Comparison of ENCODE assay signal across 14 cellular contexts in the genomic region with DNA sequence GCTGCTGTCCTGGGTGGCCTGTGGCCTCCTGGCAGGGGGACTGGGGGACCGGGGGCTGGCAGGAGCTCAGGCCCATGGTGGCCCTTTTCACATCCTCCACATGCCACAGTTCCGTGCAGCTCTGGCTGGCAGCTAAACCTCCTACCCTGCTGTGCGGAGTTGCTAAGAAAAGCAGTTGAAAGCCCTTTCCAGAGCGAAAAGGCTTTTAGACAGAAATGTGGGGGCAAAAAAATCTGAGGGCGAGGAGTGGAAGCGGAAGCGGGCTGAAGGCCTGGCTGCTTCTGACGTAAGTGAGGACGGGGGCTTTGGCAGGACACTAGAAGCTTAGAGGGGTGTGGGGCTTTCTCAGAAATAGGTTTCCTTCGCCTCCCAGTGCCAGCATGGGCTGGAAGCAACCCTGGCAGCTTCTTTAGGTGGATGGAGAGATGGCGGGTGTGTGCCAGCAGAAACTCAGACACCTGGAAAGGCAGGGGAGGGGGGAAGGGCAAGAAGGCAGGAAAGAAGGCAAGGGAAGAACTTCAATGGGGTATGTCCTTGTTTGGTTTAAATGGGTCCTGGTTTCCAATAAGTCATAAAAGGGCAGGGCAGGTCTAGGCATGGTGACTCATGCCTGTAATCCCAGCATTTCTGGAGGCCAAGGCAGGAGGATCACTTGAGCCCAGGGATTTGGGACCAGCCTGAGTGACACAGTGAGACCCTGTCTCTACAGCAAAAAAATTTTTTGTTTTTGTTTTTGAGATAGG. TPM values are rescaled to one million over a fixed set of nuclear protein-coding genes. Genes with fewer than 3 reads are reported as not detected.
DNase-seq lines count a peak whose midpoint lies in the region; ATAC-seq and TF ChIP-seq lines count a peak whose summit lies in the region.
"Had no signal": no experiment of that assay in that cellular context is flagged by ENCODE, and none has a peak within 500 bp of the region (broad histone marks: within the 10 kb centered on the region; RNA-seq: fewer than 3 reads in every experiment).

No MANE protein-coding gene starts in this region.

- H3K9me3 Mint-ChIP-seq in activated CD4-positive, alpha-beta T cell treated with anti-CD3 and anti-CD28 coated beads, Interleukin-2, amount 10 ng/mL, durations not matched to agents 7 days and 5 days = no peaks in the 10 kb centered on the region
- H3K9me3 Mint-ChIP-seq in endodermal cell = no peaks in the 10 kb centered on the region
- no peaks in the 10 kb centered on the region for H3K9me3 Mint-ChIP-seq in osteocyte (ENCODE audit: unreplicated experiment)

- H3K27ac Mint-ChIP-seq in activated CD4-positive, alpha-beta T cell treated with anti-CD3 and anti-CD28 coated beads, Interleukin-2, amount 10 ng/mL, durations not matched to agents 7 days and 5 days = peak overlapping the region; percentile 69
- H3K27ac Mint-ChIP-seq in endodermal cell = no peak overlapping the region
- peak overlapping the region; percentile 49 for H3K27ac Mint-ChIP-seq in osteocyte (ENCODE audit: unreplicated experiment)

- H3K27me3 ChIP-seq in OCI-LY3 (ENCODE audit: low read depth, low read length) (no peaks in the 10 kb centered on the region; the same call in 1 of the 2 replicates), endodermal cell (ENCODE audit: control insufficient read depth, insufficient read depth, low read length, poor library complexity, severe bottlenecking) (peaks cover 58% of the 10 kb centered on the region)

- no peak overlapping the region for H3K4me2 ChIP-seq in OCI-LY3 (ENCODE audit: low read length)

- no peak for ATAC-seq in GM21576 (IDR thresholded peaks at IDR 0.05; ENCODE audit: unreplicated experiment)
- ATAC-seq in GM21528 (IDR thresholded peaks at IDR 0.05; ENCODE audit: low FRiP score, unreplicated experiment) = no peak
- ATAC-seq: esophagus mucosa had no signal

- peaks cover 23% of the 10 kb centered on the region for H3K27me3 Mint-ChIP-seq in activated CD4-positive, alpha-beta T cell treated with anti-CD3 and anti-CD28 coated beads, Interleukin-2, amount 10 ng/mL, durations not matched to agents 7 days and 5 days
- H3K27me3 Mint-ChIP-seq in endodermal cell (ENCODE audit: insufficient read depth) (peaks cover 77% of the 10 kb centered on the region), osteocyte (ENCODE audit: unreplicated experiment) (peaks cover 18% of the 10 kb centered on the region)

- TF ChIP-seq CTCF in OCI-LY3 (IDR thresholded peaks at IDR 0.05; ENCODE audit: low read depth, low read length) (no peak), endodermal cell (conservative IDR thresholded peaks at IDR 0.05) (no peak), osteocyte (IDR thresholded peaks at IDR 0.05) (no peak)

- peaks cover 10% of the 10 kb centered on the region for H3K4me1 ChIP-seq in OCI-LY3 (ENCODE audit: low read length)
- peaks cover 9% of the 10 kb centered on the region for H3K4me1 ChIP-seq in endodermal cell (ENCODE audit: control insufficient read depth, insufficient read depth, low read length)

- POLR2A ChIA-PET in activated CD4-positive, alpha-beta T cell treated with anti-CD3 and anti-CD28 coated beads, Interleukin-2, amount 10 ng/mL, durations not matched to agents 7 days and 5 days (lab: Charles Lee) = no interaction called here

- H3K9me3 ChIP-seq in OCI-LY3 (ENCODE audit: insufficient read depth, low read length) (no peaks in the 10 kb centered on the region), endodermal cell (ENCODE audit: control insufficient read depth, low read length) (no peaks in the 10 kb centered on the region)
- H3K9me3 ChIP-seq: tibial artery had no signal

- H4K20me1 ChIP-seq in OCI-LY3 (ENCODE audit: insufficient read depth, low read length) = no peaks in the 10 kb centered on the region

- WGBS in endodermal cell (ENCODE audit: insufficient coverage in 1 of 2, insufficient read length in 1 of 2), 2 experiments = 68 to 80% methylated on average over 9 to 11 of the region's 11 CpGs

- H3K4me1 Mint-ChIP-seq in activated CD4-positive, alpha-beta T cell treated with anti-CD3 and anti-CD28 coated beads, Interleukin-2, amount 10 ng/mL, durations not matched to agents 7 days and 5 days = peaks cover 64% of the 10 kb centered on the region
- H3K4me1 Mint-ChIP-seq in endodermal cell (peaks cover 27% of the 10 kb centered on the region), osteocyte (ENCODE audit: unreplicated experiment) (peaks cover 42% of the 10 kb centered on the region)

- H3K27ac ChIP-seq in OCI-LY3 (ENCODE audit: low read length) = no peak overlapping the region
- H3K27ac ChIP-seq in endodermal cell (ENCODE audit: low read depth, low read length) = peak overlapping the region; percentile 67
- H3K27ac ChIP-seq: tibial artery had no signal

- H3K36me3 ChIP-seq in OCI-LY3 (replicated peaks; ENCODE audit: low read depth, low read length) (no peaks in the 10 kb centered on the region), endodermal cell (ENCODE audit: control insufficient read depth, insufficient read depth, low read length) (no peaks in the 10 kb centered on the region)
- H3K36me3 ChIP-seq: tibial artery had no signal

- no peaks in the 10 kb centered on the region for H3K79me2 ChIP-seq in OCI-LY3 (ENCODE audit: low read length)

- peak overlapping the region; percentile 16 for H3K4me3 Mint-ChIP-seq in activated CD4-positive, alpha-beta T cell treated with anti-CD3 and anti-CD28 coated beads, Interleukin-2, amount 10 ng/mL, durations not matched to agents 7 days and 5 days
- H3K4me3 Mint-ChIP-seq in endodermal cell (no peak overlapping the region), osteocyte (ENCODE audit: unreplicated experiment) (no peak overlapping the region)

- no peak for DNase-seq in activated CD4-positive, alpha-beta T cell treated with anti-CD3 and anti-CD28 coated beads, Interleukin-2, amount 10 ng/mL, durations not matched to agents 7 days and 5 days
- DNase-seq in activated CD4-positive, alpha-beta T cell treated with anti-CD3 and anti-CD28 coated beads, Interleukin-2, amount 50 U/mL, for 48 hours = no peak
- DNase-seq in endodermal cell (peak; percentile 55), osteocyte (ENCODE audit: extremely low spot score, unreplicated experiment) (no peak), inferior parietal cortex (ENCODE audit: extremely low spot score) (no peak)
- DNase-seq: ACHN, NCI-H524 treated with DMSO at 0.1 percent for 48 hours, small intestine, tibial artery had no signal

- CTCF ChIA-PET in activated CD4-positive, alpha-beta T cell treated with anti-CD3 and anti-CD28 coated beads, Interleukin-2, amount 10 ng/mL, durations not matched to agents 7 days and 5 days (lab: Charles Lee) = interaction anchor here (1.2 to 2.6 kb wide), 3 partner anchors 10 to 193 kb away, joined by 3 to 12 read pairs (median 3); partner anchors contain the start of gene DGKZ

- H2AFZ ChIP-seq in OCI-LY3 (ENCODE audit: low read depth, low read length) = peak overlapping the region; percentile 12; the same call in 1 of the 2 replicates

- peaks cover 5% of the 10 kb centered on the region for H3K36me3 Mint-ChIP-seq in activated CD4-positive, alpha-beta T cell treated with anti-CD3 and anti-CD28 coated beads, Interleukin-2, amount 10 ng/mL, durations not matched to agents 7 days and 5 days (ENCODE audit: low read depth)
- H3K36me3 Mint-ChIP-seq in endodermal cell (ENCODE audit: low read depth) (no peaks in the 10 kb centered on the region), osteocyte (ENCODE audit: unreplicated experiment) (no peaks in the 10 kb centered on the region)

- H3K9ac ChIP-seq in OCI-LY3 (ENCODE audit: low read length) (no peak overlapping the region; the same call in 1 of the 2 replicates), endodermal cell (ENCODE audit: extremely low read depth, low read length, poor library complexity, severe bottlenecking) (no peak overlapping the region)

- H3K4me3 ChIP-seq in OCI-LY3 (ENCODE audit: low read length) (no peak overlapping the region), endodermal cell (ENCODE audit: low read length) (no peak overlapping the region)
- H3K4me3 ChIP-seq: tibial artery had no signal

RNA-seq across cellular contexts. Expression of gene DGKZ, which starts 11.2 kb away (rescaled TPM):
- total RNA-seq in activated CD4-positive, alpha-beta T cell treated with anti-CD3 and anti-CD28 coated beads, Interleukin-2, amount 10 ng/mL, durations not matched to agents 7 days and 5 days = 100 to 1,000 TPM; 178 to 187 TPM
- total RNA-seq in endodermal cell = 10 to 100 TPM; 49.6 to 57.3 TPM
- polyA plus RNA-seq in endodermal cell (2013, experiment 1 of 2) = 40.7 TPM
- 38.7 TPM for polyA plus RNA-seq in endodermal cell (2013, experiment 2 of 2)
- 48.6 and 49.9 TPM in 2 replicates for total RNA-seq in osteocyte

RNA-seq across cellular contexts. Expression of gene MDK, which starts 45.4 kb away (rescaled TPM):
- 10 to 100 TPM in 1 of 2 experiments, 1 to 10 TPM in 1; 8.2 to 10.5 TPM for total RNA-seq in activated CD4-positive, alpha-beta T cell treated with anti-CD3 and anti-CD28 coated beads, Interleukin-2, amount 10 ng/mL, durations not matched to agents 7 days and 5 days
- total RNA-seq in endodermal cell (1,000 to 10,000 TPM in 1 of 2 donors, 100 to 1,000 TPM in 1; 644 to 1,502 TPM), osteocyte (163 and 171 TPM in 2 replicates)
- polyA plus RNA-seq in endodermal cell (2013, experiment 1 of 2) = 1,103 TPM
- 1,014 TPM for polyA plus RNA-seq in endodermal cell (2013, experiment 2 of 2)

RNA-seq across cellular contexts. Expression of gene CHRM4, which starts 55.5 kb away (rescaled TPM):
- under 1 TPM; 0.12 to 0.31 TPM for total RNA-seq in activated CD4-positive, alpha-beta T cell treated with anti-CD3 and anti-CD28 coated beads, Interleukin-2, amount 10 ng/mL, durations not matched to agents 7 days and 5 days
- total RNA-seq in endodermal cell (under 1 TPM in 1 of 2 donors, not detected in 1; 0.46 TPM), osteocyte (0.21 TPM in 1 of 2 replicates, not detected in the other)
- 0.28 TPM for polyA plus RNA-seq in endodermal cell (2013, experiment 1 of 2)
- 0.25 TPM for polyA plus RNA-seq in endodermal cell (2013, experiment 2 of 2)
- total RNA-seq: activated CD8-positive, alpha-beta memory T cell treated with anti-CD3 and anti-CD28 coated beads for 36 hours had no signal

RNA-seq across cellular contexts. Expression of gene CREB3L1, which starts 58.6 kb away (rescaled TPM):
- total RNA-seq in activated CD4-positive, alpha-beta T cell treated with anti-CD3 and anti-CD28 coated beads, Interleukin-2, amount 10 ng/mL, durations not matched to agents 7 days and 5 days = not detected
- total RNA-seq in endodermal cell (1 to 10 TPM; 8.8 to 9.9 TPM), osteocyte (77.0 and 78.6 TPM in 2 replicates)
- 6.6 TPM for polyA plus RNA-seq in endodermal cell (2013, experiment 1 of 2)
- polyA plus RNA-seq in endodermal cell (2013, experiment 2 of 2) = 7.5 TPM
- total RNA-seq: activated CD8-positive, alpha-beta memory T cell treated with anti-CD3 and anti-CD28 coated beads for 36 hours had no signal

Comparison
In these comparisons a context has a peak if more than half of its experiments do, and no peak if none do; other contexts are left out.
1. RNA of gene MDK, which starts 45.4 kb away (total RNA-seq): 644 to 1,502 TPM in endodermal cell and 163 to 171 TPM in osteocyte; 8.2 to 10.5 TPM in activated CD4-positive, alpha-beta T cell treated with anti-CD3 and anti-CD28 coated beads, Interleukin-2, amount 10 ng/mL, durations not matched to agents 7 days and 5 days; every median in the first group is over 10 times any median in the second.